ENCODE assay signal across 8 cellular contexts in genomic region chr2:61538920-61539559, GRCh38. TPM values are rescaled to one million over a fixed set of nuclear protein-coding genes. Genes with fewer than 3 reads are reported as not detected.
A peak's percentile ranks its signal among the peaks of the same experiment; 100 is the strongest.
DNase-seq lines count a peak whose midpoint lies in the region; ATAC-seq and TF ChIP-seq lines count a peak whose summit lies in the region.

No MANE protein-coding gene starts in this region.

- H3K27me3 ChIP-seq in heart right ventricle (no peaks in the 10 kb centered on the region), mucosa of stomach (ENCODE audit: control insufficient read depth, insufficient read depth, low read length) (no peaks in the 10 kb centered on the region)

- peak in 1 of 2 donors; percentile 11 for DNase-seq in heart right ventricle
- DNase-seq in cardiac septum (ENCODE audit: low spot score), result no peak
- DNase-seq in NCI-H2081 treated with DMSO at 0.1 percent for 48 hours (lab: John Stamatoyannopoulos, UW), result peak; percentile 60
- DNase-seq in activated CD4-positive, alpha-beta T cell treated with anti-CD3 and anti-CD28 coated beads for 24 hours (ENCODE audit: low read depth in 2 of 2), result peak; percentile 26 to 43
- peak; percentile 68 for DNase-seq in dermis blood vessel endothelial cell
- DNase-seq in stimulated activated CD8-positive, alpha-beta memory T cell treated with anti-CD3 and anti-CD28 coated beads, Interleukin-7, amount 100 ng/mL, for 4 hours (ENCODE audit: low read depth in 2 of 2), result peak; percentile 47 to 53
- no peak for DNase-seq in NCI-H1930 (lab: John Stamatoyannopoulos, UW)

- H3K9ac ChIP-seq in mucosa of stomach (ENCODE audit: low read length), result peak overlapping the region; percentile 91

- H3K27ac ChIP-seq in heart right ventricle, result peak overlapping the region; percentile 85 to 99 (median 94)

- 2 to 3% methylated on average over 19 of the region's 19 CpGs for WGBS in heart right ventricle, 2 donors

- intact Hi-C loops in heart right ventricle (cut with DNase I) (loop anchor here in 8 of 10 donors (2.0 to 10.0 kb wide), 11 partner anchors 64 to 656 kb away; partner anchors contain the start of genes USP34 (in 5 of the 8), FAM161A (in 2 of the 8) and B3GNT2 (in 1 of the 8)), cardiac septum (cut with DNase I) (loop anchor here (1.0 to 5.0 kb wide), 6 partner anchors 68 to 362 kb away; partner anchors contain the start of genes CCT4, FAM161A and USP34)

- H3K9me3 ChIP-seq in heart right ventricle (no peaks in the 10 kb centered on the region), mucosa of stomach (ENCODE audit: control insufficient read depth, low read length) (no peaks in the 10 kb centered on the region)

- no peak for TF ChIP-seq CTCF in heart right ventricle (IDR thresholded peaks at IDR 0.05)

- H3K4me3 ChIP-seq in heart right ventricle (peak overlapping the region; percentile 58 to 81 (median 72)), mucosa of stomach (ENCODE audit: low read length) (peak overlapping the region; percentile 55)

- ATAC-seq in heart right ventricle, result no peak

- H3K36me3 ChIP-seq in heart right ventricle (no peaks in the 10 kb centered on the region), mucosa of stomach (ENCODE audit: control insufficient read depth, insufficient read depth, low read length) (no peaks in the 10 kb centered on the region)

- H3K4me1 ChIP-seq in heart right ventricle (peaks cover 0 to 29% (median 25%) of the 10 kb centered on the region in 9 donors), mucosa of stomach (ENCODE audit: control insufficient read depth, insufficient read depth, low read length) (peaks cover 17% of the 10 kb centered on the region)

RNA-seq across cellular contexts. Expression of gene XPO1, which starts 0.9 kb away (rescaled TPM):
- total RNA-seq in heart right ventricle, result 10 to 100 TPM; 50.0 to 77.3 (median 67.9) TPM
- 10 to 100 TPM; 49.2 to 66.2 TPM for polyA plus RNA-seq in heart right ventricle
- total RNA-seq in cardiac septum, result 71.8 TPM
- 186 and 254 TPM in 2 replicates for total RNA-seq in dermis blood vessel endothelial cell

Comparison
In these comparisons a context has a peak if more than half of its experiments do, and no peak if none do; other contexts are left out.
1. DNase-seq: peak in NCI-H2081 treated with DMSO at 0.1 percent for 48 hours (single experiment), activated CD4-positive, alpha-beta T cell treated with anti-CD3 and anti-CD28 coated beads for 24 hours (2 of 2), dermis blood vessel endothelial cell (single experiment) and stimulated activated CD8-positive, alpha-beta memory T cell treated with anti-CD3 and anti-CD28 coated beads, Interleukin-7, amount 100 ng/mL, for 4 hours (2 of 2); none in cardiac septum (single experiment) and NCI-H1930 (0 of 2).